Comparison of ENCODE assay signal across 8 cellular contexts in genomic region chr10:73413528-73414229, GRCh38. TPM values are rescaled to one million over a fixed set of nuclear protein-coding genes. Genes with fewer than 3 reads are reported as not detected.
DNase-seq lines count a peak whose midpoint lies in the region; ATAC-seq, FAIRE-seq and TF ChIP-seq lines count a peak whose summit lies in the region.

Gene ANXA7, minus strand, starts transcription at chr10:73414058. Its CDS starts 13,202 bp downstream, at chr10:73400856.

- H3K4me3 ChIP-seq in coronary artery = peak within 1 kb of the TSS; percentile 89

- H3K27me3 Mint-ChIP-seq in activated CD4-positive, alpha-beta T cell treated with anti-CD3 and anti-CD28 coated beads, Interleukin-2, amount 10 ng/mL, durations not matched to agents 24 days and 14 days = no peaks in the 10 kb centered on the region

- H3K4me3 Mint-ChIP-seq in activated CD4-positive, alpha-beta T cell treated with anti-CD3 and anti-CD28 coated beads, Interleukin-2, amount 10 ng/mL, durations not matched to agents 24 days and 14 days = peak within 1 kb of the TSS; percentile 92

- peaks cover 26% of the 10 kb centered on the region for H3K36me3 Mint-ChIP-seq in activated CD4-positive, alpha-beta T cell treated with anti-CD3 and anti-CD28 coated beads, Interleukin-2, amount 10 ng/mL, durations not matched to agents 24 days and 14 days (ENCODE audit: low read depth)

- TF ChIP-seq CTCF in coronary artery (IDR thresholded peaks at IDR 0.05) = no peak

- peak; percentile 90 for ATAC-seq in HG03442 (IDR thresholded peaks at IDR 0.05; ENCODE audit: unreplicated experiment)

- H3K27ac Mint-ChIP-seq in activated CD4-positive, alpha-beta T cell treated with anti-CD3 and anti-CD28 coated beads, Interleukin-2, amount 10 ng/mL, durations not matched to agents 24 days and 14 days = peak within 1 kb of the TSS; percentile 90

- H3K27ac ChIP-seq in coronary artery = peak within 1 kb of the TSS; percentile 93 to 98

- peaks cover 33% of the 10 kb centered on the region for H3K4me1 Mint-ChIP-seq in activated CD4-positive, alpha-beta T cell treated with anti-CD3 and anti-CD28 coated beads, Interleukin-2, amount 10 ng/mL, durations not matched to agents 24 days and 14 days

- peak; percentile 58 for FAIRE-seq in GM19239 (lab: Jason Lieb, UNC)

- intact Hi-C loops in activated CD4-positive, alpha-beta T cell treated with anti-CD3 and anti-CD28 coated beads, Interleukin-2, amount 10 ng/mL, durations not matched to agents 24 days and 14 days (cut with micrococcal nuclease) = loop anchor here (1.0 to 5.0 kb wide), 6 partner anchors 55 to 331 kb away; partner anchors contain the start of genes CFAP70, MRPS16, P4HA1 and SEC24C

- peaks cover 4% of the 10 kb centered on the region for H3K9me3 Mint-ChIP-seq in activated CD4-positive, alpha-beta T cell treated with anti-CD3 and anti-CD28 coated beads, Interleukin-2, amount 10 ng/mL, durations not matched to agents 24 days and 14 days

- DNase-seq in C1 segment of cervical spinal cord (lab: John Stamatoyannopoulos, UW) (peak; percentile 32 to 92 (median 84)), GM19239 (ENCODE audit: insufficient read length, low spot score) (peak; percentile 92), NCI-H526 treated with DMSO at 0.1 percent for 48 hours (lab: John Stamatoyannopoulos, UW) (peak; percentile 62), coronary artery (ENCODE audit: low spot score) (peak; percentile 95), left kidney (ENCODE audit: low read depth, low spot score) (peak; percentile 98)
- peak; percentile 97 for DNase-seq in activated CD4-positive, alpha-beta T cell treated with anti-CD3 and anti-CD28 coated beads, Interleukin-2, amount 10 ng/mL, durations not matched to agents 24 days and 14 days
- DNase-seq in stimulated activated CD4-positive, alpha-beta T cell treated with anti-CD3 and anti-CD28 coated beads, Interleukin-1b, Interleukin-23, amount 100 ng/mL, for 48 hours = peak; percentile 92

RNA-seq across cellular contexts. Expression of gene ANXA7, which starts in this region (rescaled TPM):
- total RNA-seq in activated CD4-positive, alpha-beta T cell treated with anti-CD3 and anti-CD28 coated beads, Interleukin-2, amount 10 ng/mL, durations not matched to agents 24 days and 14 days = 169 and 171 TPM in 2 replicates

Comparison
In these comparisons a context has a peak if more than half of its experiments do, and no peak if none do; other contexts are left out.
1. Peak in every context shown above with its lines: DNase-seq, ATAC-seq, H3K4me3 ChIP-seq and H3K27ac ChIP-seq.